13 cellular contexts compared by ENCODE assay signal in the genomic region with DNA sequence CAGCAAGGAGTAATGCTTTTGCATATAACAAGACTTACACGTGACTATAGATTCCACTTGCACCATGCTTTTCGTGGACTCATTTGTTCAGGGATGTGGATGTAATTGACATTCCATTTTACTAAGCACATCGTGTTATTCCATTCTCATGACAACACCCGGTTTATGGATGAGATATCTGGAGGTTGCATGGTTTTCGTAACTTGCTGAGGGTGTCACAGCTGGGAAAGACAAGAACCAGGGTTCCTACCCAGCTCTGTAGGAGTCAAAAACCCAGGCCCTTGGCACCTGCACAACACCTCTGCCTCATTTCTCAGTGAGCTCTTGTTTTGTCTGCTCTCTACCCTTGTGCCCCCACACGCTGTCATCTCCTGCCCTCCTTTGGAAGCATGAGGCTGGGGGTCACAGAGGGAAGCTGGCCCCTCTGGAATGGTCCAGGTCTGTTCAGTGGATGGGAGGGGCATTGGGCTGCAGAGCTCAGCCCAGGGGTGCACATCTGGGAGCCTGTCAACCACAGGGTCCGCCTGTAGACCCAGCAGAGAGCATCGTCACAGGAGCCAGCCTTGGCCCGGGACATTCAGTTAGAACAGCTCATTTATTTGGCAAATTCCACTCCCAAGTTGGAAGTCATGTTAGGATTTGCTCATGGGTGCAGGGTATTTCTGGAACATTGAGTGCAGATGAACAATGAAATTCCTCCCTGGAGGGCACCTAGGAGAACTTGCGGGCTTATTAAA.
DNase-seq lines count a peak whose midpoint lies in the region; ATAC-seq and TF ChIP-seq lines count a peak whose summit lies in the region.
"Had no signal": no experiment of that assay in that cellular context is flagged by ENCODE, and none has a peak within 500 bp of the region (broad histone marks: within the 10 kb centered on the region; RNA-seq: fewer than 3 reads in every experiment).

No MANE protein-coding gene starts in this region.

- TF ChIP-seq CTCF in SK-N-SH (IDR thresholded peaks at IDR 0.05) (no peak), vagina (IDR thresholded peaks at IDR 0.05) (no peak)

- H3K27ac ChIP-seq in SK-N-SH (ENCODE audit: low read depth in 2 of 2, low read length in 1 of 2) (peak overlapping the region in 1 of 2 experiments; percentile 90; a peak in 2 of 4 replicates), vagina (peak overlapping the region; percentile 90)
- H3K27ac ChIP-seq: brain microvascular endothelial cell, spleen had no signal

- peaks cover 17% of the 10 kb centered on the region for H3F3A ChIP-seq in SK-N-SH (replicated peaks; ENCODE audit: insufficient read depth)

- no peak overlapping the region for H3K9ac ChIP-seq in SK-N-SH

- no peaks in the 10 kb centered on the region for H3K4me1 Mint-ChIP-seq in effector memory CD8-positive, alpha-beta T cell (ENCODE audit: low read depth in 2 of 2)

- TF ChIP-seq EP300 in SK-N-SH (IDR thresholded peaks at IDR 0.05; ENCODE audit: borderline replicate concordance in 1 of 2, low read depth in 1 of 2, low read length in 1 of 2): peak; percentile 17 to 44; a peak in 2 of 4 replicates

- H3K9me2 ChIP-seq in SK-N-SH: no peaks in the 10 kb centered on the region

- H3K27ac Mint-ChIP-seq in effector memory CD8-positive, alpha-beta T cell: no peak overlapping the region

- TF ChIP-seq POLR2A in vagina (IDR thresholded peaks at IDR 0.05): no peak

- H3K4me1 ChIP-seq in SK-N-SH (ENCODE audit: control insufficient read depth in 1 of 2, insufficient read depth in 2 of 2, low read depth in 1 of 2, low read length in 1 of 2) (peaks cover 6 to 10% of the 10 kb centered on the region in 2 experiments; a peak in 1 of 4 replicates), vagina (peaks cover 50% of the 10 kb centered on the region)
- H3K4me1 ChIP-seq: spleen had no signal

- no peak for ATAC-seq in HG02642 (IDR thresholded peaks at IDR 0.05; ENCODE audit: poor library complexity, unreplicated experiment)
- no peak for ATAC-seq in effector memory CD8-positive, alpha-beta T cell (replicated peaks)
- ATAC-seq: PC-3 had no signal

- H3K4me3 ChIP-seq in SK-N-SH (ENCODE audit: low read depth in 2 of 2, low read length in 1 of 2) (no peak overlapping the region), vagina (peak overlapping the region in 1 of 2 donors; percentile 2)
- H3K4me3 ChIP-seq: spleen had no signal

- H3K36me3 ChIP-seq in SK-N-SH (replicated peaks in 1 of 2; ENCODE audit: control insufficient read depth in 1 of 2, insufficient read depth in 2 of 2, low read length in 1 of 2) (no peaks in the 10 kb centered on the region), vagina (no peaks in the 10 kb centered on the region)
- H3K36me3 ChIP-seq: brain microvascular endothelial cell, spleen had no signal

- no peak for DNase-seq in SK-N-SH
- DNase-seq in fibroblast of the conjunctiva (ENCODE audit: low read depth): peak; percentile 73
- DNase-seq in non-pigmented ciliary epithelial cell (ENCODE audit: low read depth): peak; percentile 50
- peak; percentile 74 to 92 for DNase-seq in vagina (ENCODE audit: extremely low spot score in 2 of 2)
- DNase-seq in HT-29 (ENCODE audit: low spot score): no peak
- DNase-seq in effector memory CD8-positive, alpha-beta T cell: no peak
- DNase-seq: activated CD8-positive, alpha-beta memory T cell treated with anti-CD3 and anti-CD28 coated beads, Interleukin-2, amount 50 U/mL, for 4 hours; brain microvascular endothelial cell; DND-41; erythroblast; PC-3; spleen had no signal

- intact Hi-C loops in vagina (cut with DNase I): loop anchor here (2.0 kb wide), 1 partner anchor 211 kb away; no protein-coding TSS in a partner anchor

- 54% methylated on average over 8 of the region's 10 CpGs for WGBS in SK-N-SH (ENCODE audit: low lambda C conversion rate)

- no peaks in the 10 kb centered on the region for H3K27me3 ChIP-seq in SK-N-SH (ENCODE audit: insufficient read depth)
- no peaks in the 10 kb centered on the region for H3K27me3 ChIP-seq in vagina
- H3K27me3 ChIP-seq: brain microvascular endothelial cell had no signal

- H4K20me1 ChIP-seq in SK-N-SH (ENCODE audit: insufficient read depth): no peaks in the 10 kb centered on the region

- peaks cover 3% of the 10 kb centered on the region for H3K36me3 Mint-ChIP-seq in effector memory CD8-positive, alpha-beta T cell (ENCODE audit: insufficient read depth)

- TF ChIP-seq RAD21 in SK-N-SH (IDR thresholded peaks at IDR 0.05; ENCODE audit: low read length): no peak

- H3K9me3 ChIP-seq in SK-N-SH (no peaks in the 10 kb centered on the region), vagina (no peaks in the 10 kb centered on the region)

- no peak overlapping the region for H2AFZ ChIP-seq in SK-N-SH (ENCODE audit: low read depth)

- peaks cover 27 to 66% of the 10 kb centered on the region in 2 donors for H3K27me3 Mint-ChIP-seq in effector memory CD8-positive, alpha-beta T cell

- POLR2A ChIA-PET in SK-N-SH (lab: Yijun Ruan, JAX): no interaction called here

- CTCF ChIA-PET in SK-N-SH (lab: Yijun Ruan, JAX): interaction anchor here (0.8 to 1.9 kb wide), 4 partner anchors 12 to 214 kb away, joined by 3 to 9 read pairs (median 4); no protein-coding TSS in a partner anchor

- peak overlapping the region; percentile 69; the same call in 1 of the 2 replicates for H3K4me2 ChIP-seq in SK-N-SH

- no peak overlapping the region for H3K4me3 Mint-ChIP-seq in effector memory CD8-positive, alpha-beta T cell

- H3K79me2 ChIP-seq in SK-N-SH (ENCODE audit: insufficient read depth): no peaks in the 10 kb centered on the region

- H3K9me3 Mint-ChIP-seq in effector memory CD8-positive, alpha-beta T cell: no peaks in the 10 kb centered on the region

TF ChIP-seq in SK-N-SH, 30 proteins besides CTCF, POLR2A, EP300 and RAD21:
- TF ChIP-seq NFIC (IDR thresholded peaks at IDR 0.05; ENCODE audit: borderline replicate concordance) (0 out of 2 replicates have a peak, but pooled peaks have one; percentile 7), MEF2A (IDR thresholded peaks at IDR 0.05; ENCODE audit: borderline replicate concordance, low read depth) (no peak), JUND (IDR thresholded peaks at IDR 0.05) (0 out of 2 replicates have a peak, but pooled peaks have one; percentile 35), TCF12 (IDR thresholded peaks at IDR 0.05) (peak; percentile 87), TEAD4 (IDR thresholded peaks at IDR 0.05; ENCODE audit: borderline replicate concordance, insufficient read depth) (peak; percentile 49; the same call in 1 of the 2 replicates), SMC3 (IDR thresholded peaks at IDR 0.05; ENCODE audit: low read depth, low read length) (peak; percentile 2; the same call in 1 of the 2 replicates), FOSL2 (IDR thresholded peaks at IDR 0.05; ENCODE audit: borderline replicate concordance, low read depth) (no peak)
- TF ChIP-seq, protein P1, sequence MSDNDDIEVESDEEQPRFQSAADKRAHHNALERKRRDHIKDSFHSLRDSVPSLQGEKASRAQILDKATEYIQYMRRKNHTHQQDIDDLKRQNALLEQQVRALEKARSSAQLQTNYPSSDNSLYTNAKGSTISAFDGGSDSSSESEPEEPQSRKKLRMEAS (IDR thresholded peaks at IDR 0.05; ENCODE audit: low read depth): no peak
- TF ChIP-seq, protein P2, sequence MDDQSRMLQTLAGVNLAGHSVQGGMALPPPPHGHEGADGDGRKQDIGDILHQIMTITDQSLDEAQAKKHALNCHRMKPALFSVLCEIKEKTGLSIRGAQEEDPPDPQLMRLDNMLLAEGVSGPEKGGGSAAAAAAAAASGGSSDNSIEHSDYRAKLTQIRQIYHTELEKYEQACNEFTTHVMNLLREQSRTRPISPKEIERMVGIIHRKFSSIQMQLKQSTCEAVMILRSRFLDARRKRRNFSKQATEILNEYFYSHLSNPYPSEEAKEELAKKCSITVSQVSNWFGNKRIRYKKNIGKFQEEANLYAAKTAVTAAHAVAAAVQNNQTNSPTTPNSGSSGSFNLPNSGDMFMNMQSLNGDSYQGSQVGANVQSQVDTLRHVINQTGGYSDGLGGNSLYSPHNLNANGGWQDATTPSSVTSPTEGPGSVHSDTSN (IDR thresholded peaks at IDR 0.05): peak; percentile 74
TF ChIP-seq in SK-N-SH: peak in this region for 6.

Comparison
In these comparisons a context has a peak if more than half of its experiments do, and no peak if none do; other contexts are left out.
1. DNase-seq: peak in fibroblast of the conjunctiva (single experiment), non-pigmented ciliary epithelial cell (single experiment) and vagina (2 of 2); none in SK-N-SH (single experiment), HT-29 (single experiment) and effector memory CD8-positive, alpha-beta T cell (0 of 3).